In genomic region chr5:17431272-17432050, GRCh38 we compare ENCODE assay signal across 25 cellular contexts.
"Had no signal": no experiment of that assay in that cellular context is flagged by ENCODE, and none has a peak within 500 bp of the region (broad histone marks: within the 10 kb centered on the region; RNA-seq: fewer than 3 reads in every experiment).

No MANE protein-coding gene starts in this region.

- H3K36me3 ChIP-seq: left ventricle myocardium inferior, lower lobe of right lung, spleen, tibial nerve, upper lobe of right lung, vagina had no signal

- H3K27ac ChIP-seq: foreskin keratinocyte, left ventricle myocardium inferior, lower lobe of right lung, psoas muscle, testis, tibial nerve, upper lobe of right lung, vagina had no signal

- H3K4me3 ChIP-seq: left ventricle myocardium inferior, lower lobe of right lung, psoas muscle, spleen, testis, tibial nerve, upper lobe of right lung, vagina had no signal

- ATAC-seq: foreskin keratinocyte; lower lobe of right lung; psoas muscle; sciatic nerve; stimulated activated naive B cell treated with anti-CD40 and anti-IgM and Interleukin-4, amounts not matched to agents 10 μg/mL and 1 μg/mL and 100 μg/mL, for 72 hours; stimulated activated naive CD8-positive, alpha-beta T cell treated with anti-CD3 and anti-CD28 coated beads, Interleukin-15, amount 100 ng/mL, for 72 hours; upper lobe of right lung had no signal

- H3K27me3 ChIP-seq: foreskin keratinocyte, spleen, testis, tibial nerve, upper lobe of right lung, vagina had no signal

- DNase-seq: dermis blood vessel endothelial cell; effector CD4-positive, alpha-beta T cell; endodermal cell; erythroblast; foreskin keratinocyte; immature natural killer cell; left ventricle myocardium inferior; lower lobe of right lung; mesenchymal stem cell; naive B cell; psoas muscle; retina; spleen; stimulated activated CD4-positive, alpha-beta T cell treated with anti-CD3 and anti-CD28 coated beads, Interleukin-15, amount 100 ng/mL, for 24 hours; stimulated activated CD4-positive, alpha-beta T cell treated with anti-CD3 and anti-CD28 coated beads, Interleukin-1b, Interleukin-23, amount 100 ng/mL, for 48 hours; stimulated activated CD4-positive, alpha-beta T cell treated with anti-CD3 and anti-CD28 coated beads, Interleukin-4, amount 100 ng/mL, for 4 hours; stimulated activated naive B cell treated with anti-CD40 and anti-IgM and Interleukin-4, amounts not matched to agents 10 μg/mL and 1 μg/mL and 100 μg/mL, for 72 hours; stimulated activated naive CD8-positive, alpha-beta T cell treated with anti-CD3 and anti-CD28 coated beads, Interleukin-15, amount 100 ng/mL, for 72 hours; testis; upper lobe of right lung had no signal

- H3K9me3 ChIP-seq: left ventricle myocardium inferior, lower lobe of right lung, psoas muscle, spleen, testis, tibial nerve, upper lobe of right lung, vagina had no signal

- H3K4me1 ChIP-seq: left ventricle myocardium inferior, lower lobe of right lung, psoas muscle, testis, tibial nerve, upper lobe of right lung had no signal

- FAIRE-seq: endothelial cell of umbilical vein, keratinocyte had no signal
